In genomic region chr18:812123-812672, GRCh38 we compare ENCODE assay signal across 1 cellular context.
TF ChIP-seq lines count a peak whose summit lies in the region.

YES1 (minus strand) TSS chr18:812242; CDS start chr18:756827, 55,415 bp downstream.

TF ChIP-seq in HepG2, 621 proteins besides CTCF, POLR2A, EP300 and RAD21 (continued from another document and continues in another):
- peak; percentile 85 for TF ChIP-seq ARID4A (CRISPR knock-in tag; IDR thresholded peaks at IDR 0.05; ENCODE audit: borderline replicate concordance)
- peak; percentile 81; the same call in 1 of the 2 replicates for TF ChIP-seq ZNF687 (CRISPR knock-in tag; IDR thresholded peaks at IDR 0.05)
- peak; percentile 74; the same call in 1 of the 2 replicates for TF ChIP-seq KAT8 (CRISPR knock-in tag; IDR thresholded peaks at IDR 0.05)
- TF ChIP-seq HCFC1 (IDR thresholded peaks at IDR 0.05; ENCODE audit: low read depth, low read length), result peak; percentile 34; the same call in 1 of the 2 replicates
- TF ChIP-seq ZSCAN25 (CRISPR knock-in tag; IDR thresholded peaks at IDR 0.05), result no peak
- TF ChIP-seq MTA1 (CRISPR knock-in tag; IDR thresholded peaks at IDR 0.05; ENCODE audit: borderline replicate concordance), result no peak
- TF ChIP-seq ZNF431 (CRISPR knock-in tag; IDR thresholded peaks at IDR 0.05; ENCODE audit: borderline replicate concordance, low read depth), result no peak
- peak; percentile 47; the same call in 1 of the 2 replicates for TF ChIP-seq HDAC1 (CRISPR knock-in tag; IDR thresholded peaks at IDR 0.05)
- no peak for TF ChIP-seq MED13 (CRISPR knock-in tag; IDR thresholded peaks at IDR 0.05)
- TF ChIP-seq TFDP2 (CRISPR knock-in tag; IDR thresholded peaks at IDR 0.05), result peak; percentile 23; the same call in 1 of the 2 replicates
- TF ChIP-seq EHMT2 (IDR thresholded peaks at IDR 0.05; ENCODE audit: borderline replicate concordance, low read depth, low read length), result no peak
- TF ChIP-seq ZNF883 (CRISPR knock-in tag; IDR thresholded peaks at IDR 0.05; ENCODE audit: not compliant biosample characterization), result no peak
- TF ChIP-seq, protein P1, sequence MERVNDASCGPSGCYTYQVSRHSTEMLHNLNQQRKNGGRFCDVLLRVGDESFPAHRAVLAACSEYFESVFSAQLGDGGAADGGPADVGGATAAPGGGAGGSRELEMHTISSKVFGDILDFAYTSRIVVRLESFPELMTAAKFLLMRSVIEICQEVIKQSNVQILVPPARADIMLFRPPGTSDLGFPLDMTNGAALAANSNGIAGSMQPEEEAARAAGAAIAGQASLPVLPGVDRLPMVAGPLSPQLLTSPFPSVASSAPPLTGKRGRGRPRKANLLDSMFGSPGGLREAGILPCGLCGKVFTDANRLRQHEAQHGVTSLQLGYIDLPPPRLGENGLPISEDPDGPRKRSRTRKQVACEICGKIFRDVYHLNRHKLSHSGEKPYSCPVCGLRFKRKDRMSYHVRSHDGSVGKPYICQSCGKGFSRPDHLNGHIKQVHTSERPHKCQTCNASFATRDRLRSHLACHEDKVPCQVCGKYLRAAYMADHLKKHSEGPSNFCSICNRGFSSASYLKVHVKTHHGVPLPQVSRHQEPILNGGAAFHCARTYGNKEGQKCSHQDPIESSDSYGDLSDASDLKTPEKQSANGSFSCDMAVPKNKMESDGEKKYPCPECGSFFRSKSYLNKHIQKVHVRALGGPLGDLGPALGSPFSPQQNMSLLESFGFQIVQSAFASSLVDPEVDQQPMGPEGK (CRISPR knock-in tag; IDR thresholded peaks at IDR 0.05), result peak; percentile 60; the same call in 1 of the 2 replicates
- TF ChIP-seq ZNF225 (CRISPR knock-in tag; IDR thresholded peaks at IDR 0.05), result no peak
- TF ChIP-seq ZNF766 (CRISPR knock-in tag; IDR thresholded peaks at IDR 0.05; ENCODE audit: borderline replicate concordance), result peak; percentile 67; the same call in 1 of the 2 replicates
- TF ChIP-seq TBX3 (IDR thresholded peaks at IDR 0.05; ENCODE audit: borderline replicate concordance), result no peak
- TF ChIP-seq MIER3 (CRISPR knock-in tag; IDR thresholded peaks at IDR 0.05; ENCODE audit: borderline replicate concordance), result peak; percentile 18; the same call in 1 of the 2 replicates
- peak; percentile 62 for TF ChIP-seq TAF1 (CRISPR knock-in tag; IDR thresholded peaks at IDR 0.05)
- TF ChIP-seq RNF2 (conservative IDR thresholded peaks at IDR 0.05; ENCODE audit: low read depth), result no peak
- peak; percentile 91 to 94 for TF ChIP-seq KLF16 (CRISPR knock-in tag; IDR thresholded peaks at IDR 0.05)
- 0 out of 2 replicates have a peak, but pooled peaks have one; percentile 14 for TF ChIP-seq SOX13 (IDR thresholded peaks at IDR 0.05)
- peak in 1 of 2 experiments; percentile 18; a peak in 1 of 4 replicates for TF ChIP-seq SOX13 (CRISPR knock-in tag; conservative IDR thresholded peaks at IDR 0.05 in 1 of 2, IDR thresholded peaks at IDR 0.05 in 1 of 2)
- no peak for TF ChIP-seq MNT (IDR thresholded peaks at IDR 0.05)
- TF ChIP-seq ZNF740 (CRISPR knock-in tag; IDR thresholded peaks at IDR 0.05), result 0 out of 2 replicates have a peak, but pooled peaks have one; percentile 65
- peak; percentile 24; the same call in 1 of the 2 replicates for TF ChIP-seq BCL6 (CRISPR knock-in tag; IDR thresholded peaks at IDR 0.05)
- peak; percentile 54; the same call in 1 of the 2 replicates for TF ChIP-seq PAXIP1 (CRISPR knock-in tag; conservative IDR thresholded peaks at IDR 0.05)
- TF ChIP-seq ZNF790 (CRISPR knock-in tag; IDR thresholded peaks at IDR 0.05; ENCODE audit: borderline replicate concordance), result no peak
- no peak; the same call in 1 of the 2 replicates for TF ChIP-seq MTF2 (CRISPR knock-in tag; IDR thresholded peaks at IDR 0.05; ENCODE audit: borderline replicate concordance)
- no peak for TF ChIP-seq FOSL1 (CRISPR knock-in tag; IDR thresholded peaks at IDR 0.05; ENCODE audit: borderline replicate concordance)
- TF ChIP-seq, protein P2, sequence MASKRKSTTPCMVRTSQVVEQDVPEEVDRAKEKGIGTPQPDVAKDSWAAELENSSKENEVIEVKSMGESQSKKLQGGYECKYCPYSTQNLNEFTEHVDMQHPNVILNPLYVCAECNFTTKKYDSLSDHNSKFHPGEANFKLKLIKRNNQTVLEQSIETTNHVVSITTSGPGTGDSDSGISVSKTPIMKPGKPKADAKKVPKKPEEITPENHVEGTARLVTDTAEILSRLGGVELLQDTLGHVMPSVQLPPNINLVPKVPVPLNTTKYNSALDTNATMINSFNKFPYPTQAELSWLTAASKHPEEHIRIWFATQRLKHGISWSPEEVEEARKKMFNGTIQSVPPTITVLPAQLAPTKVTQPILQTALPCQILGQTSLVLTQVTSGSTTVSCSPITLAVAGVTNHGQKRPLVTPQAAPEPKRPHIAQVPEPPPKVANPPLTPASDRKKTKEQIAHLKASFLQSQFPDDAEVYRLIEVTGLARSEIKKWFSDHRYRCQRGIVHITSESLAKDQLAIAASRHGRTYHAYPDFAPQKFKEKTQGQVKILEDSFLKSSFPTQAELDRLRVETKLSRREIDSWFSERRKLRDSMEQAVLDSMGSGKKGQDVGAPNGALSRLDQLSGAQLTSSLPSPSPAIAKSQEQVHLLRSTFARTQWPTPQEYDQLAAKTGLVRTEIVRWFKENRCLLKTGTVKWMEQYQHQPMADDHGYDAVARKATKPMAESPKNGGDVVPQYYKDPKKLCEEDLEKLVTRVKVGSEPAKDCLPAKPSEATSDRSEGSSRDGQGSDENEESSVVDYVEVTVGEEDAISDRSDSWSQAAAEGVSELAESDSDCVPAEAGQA (IDR thresholded peaks at IDR 0.05; ENCODE audit: low read depth), result peak; percentile 16; the same call in 1 of the 2 replicates
- TF ChIP-seq, protein P2 (CRISPR knock-in tag; IDR thresholded peaks at IDR 0.05; ENCODE audit: borderline replicate concordance), result no peak
- 0 out of 2 replicates have a peak, but pooled peaks have one; percentile 47 for TF ChIP-seq MYC (CRISPR knock-in tag; IDR thresholded peaks at IDR 0.05; ENCODE audit: borderline replicate concordance)
